ENCODE assay signal across 17 cellular contexts in the genomic region with DNA sequence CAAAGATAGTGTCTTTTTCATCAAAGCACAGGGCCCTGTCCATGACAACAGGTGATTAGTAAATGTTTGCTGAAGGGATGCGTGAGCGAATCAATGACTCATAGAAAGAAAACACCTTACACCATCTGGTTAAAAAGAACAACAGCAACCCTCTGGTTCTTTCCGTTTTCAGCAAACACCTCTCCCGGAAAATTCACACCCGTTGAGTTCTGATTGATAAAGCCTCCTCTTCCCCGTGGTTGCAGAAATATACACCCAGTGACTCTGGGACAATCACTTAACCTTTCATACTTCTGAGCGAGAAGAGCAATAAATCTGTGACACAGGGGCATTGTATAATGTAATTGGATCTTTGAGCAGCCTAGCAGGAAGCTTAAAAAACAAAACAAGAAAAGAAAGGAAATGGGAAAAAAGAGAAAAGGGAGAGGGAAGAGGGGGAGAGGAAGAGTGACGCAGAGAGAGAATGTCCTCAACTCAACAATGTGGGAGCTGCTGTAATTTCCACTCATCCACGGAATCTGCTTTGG. TPM values are rescaled to one million over a fixed set of nuclear protein-coding genes. Genes with fewer than 3 reads are reported as not detected.
DNase-seq lines count a peak whose midpoint lies in the region; ATAC-seq and TF ChIP-seq lines count a peak whose summit lies in the region.
"Had no signal": no experiment of that assay in that cellular context is flagged by ENCODE, and none has a peak within 500 bp of the region (broad histone marks: within the 10 kb centered on the region; RNA-seq: fewer than 3 reads in every experiment).

No MANE protein-coding gene starts in this region.

- TF ChIP-seq POLR2A in heart left ventricle (IDR thresholded peaks at IDR 0.05) = no peak
- TF ChIP-seq POLR2A in uterus (IDR thresholded peaks at IDR 0.05) = no peak

- H3K4me3 Mint-ChIP-seq in CD14-positive monocyte = no peak overlapping the region
- H3K4me3 Mint-ChIP-seq: activated naive CD4-positive, alpha-beta T cell treated with anti-CD3 and anti-CD28 coated beads for 36 hours; CD8-positive, alpha-beta T cell had no signal

- H3K4me1 Mint-ChIP-seq in CD14-positive monocyte = no peaks in the 10 kb centered on the region

- intact Hi-C loops in heart left ventricle (cut with DNase I) = loop anchor here in 1 of 10 donors (10.0 kb wide), 1 partner anchor 65 kb away; no protein-coding TSS in a partner anchor
- intact Hi-C loops in right cardiac atrium (cut with DNase I) = no loop called here
- intact Hi-C loops in uterus (cut with DNase I; ENCODE audit: low total_unique reads) = no loop called here
- intact Hi-C loops in CD14-positive monocyte (cut with micrococcal nuclease) = no loop called here

- CTCF ChIA-PET in RWPE1 (lab: Yijun Ruan, JAX) = interaction anchor here (1.2 kb wide), 1 partner anchor 117 kb away, joined by 4 read pairs; no protein-coding TSS in a partner anchor

- POLR2A ChIA-PET in RWPE1 (lab: Yijun Ruan, JAX; ENCODE audit: low non-redundant PET) = no interaction called here

- no peak overlapping the region for H3K27ac Mint-ChIP-seq in CD14-positive monocyte
- H3K27ac Mint-ChIP-seq: activated naive CD4-positive, alpha-beta T cell treated with anti-CD3 and anti-CD28 coated beads for 36 hours; CD8-positive, alpha-beta T cell had no signal

- peaks cover 0 to 80% (median 56%) of the 10 kb centered on the region in 9 donors for H3K36me3 ChIP-seq in heart left ventricle
- peaks cover 92% of the 10 kb centered on the region for H3K36me3 ChIP-seq in mesodermal cell (ENCODE audit: control insufficient read depth, insufficient read depth, low read length)
- no peaks in the 10 kb centered on the region for H3K36me3 ChIP-seq in uterus
- H3K36me3 ChIP-seq: brain microvascular endothelial cell had no signal

- H3K4me3 ChIP-seq in heart left ventricle (no peak overlapping the region), right cardiac atrium (ENCODE audit: low read length) (no peak overlapping the region), mesodermal cell (ENCODE audit: extremely low read depth, insufficient read depth, low read length, poor library complexity, severe bottlenecking) (no peak overlapping the region), uterus (no peak overlapping the region)

- peaks cover 0 to 1% (median 0%) of the 10 kb centered on the region in 3 donors for H3K27me3 Mint-ChIP-seq in CD14-positive monocyte (ENCODE audit: low read depth in 3 of 3)

- WGBS in heart left ventricle, 4 donors = 54 to 73% (median 59%) methylated on average over 9 of the region's 9 CpGs
- 63% methylated on average over 9 of the region's 9 CpGs for WGBS in right cardiac atrium
- 72 to 80% methylated on average over 3 to 4 of the region's 9 CpGs for WGBS in mesodermal cell (ENCODE audit: insufficient coverage in 2 of 2), 2 experiments

- DNase-seq in heart left ventricle (no peak), right cardiac atrium (no peak), dermis blood vessel endothelial cell (peak; percentile 80), uterus (no peak), RWPE1 (ENCODE audit: low spot score) (no peak), CD14-positive monocyte (ENCODE audit: low spot score) (no peak)
- DNase-seq: activated CD8-positive, alpha-beta memory T cell treated with anti-CD3 and anti-CD28 coated beads, Interleukin-2, amount 50 U/mL, for 48 hours; activated naive CD4-positive, alpha-beta T cell treated with anti-CD3 and anti-CD28 coated beads for 36 hours; CD8-positive, alpha-beta T cell; GF-D8; NCI-H1436 treated with DMSO at 0.1 percent for 48 hours; NK-92 treated with Interleukin-12 subunit alpha and Interleukin-12 subunit beta, amount 100 ng/mL, for 24 hours had no signal

- peaks cover 0 to 3% (median 2%) of the 10 kb centered on the region in 7 donors for H3K9me3 Mint-ChIP-seq in CD14-positive monocyte
- H3K9me3 Mint-ChIP-seq: activated naive CD4-positive, alpha-beta T cell treated with anti-CD3 and anti-CD28 coated beads for 36 hours; CD8-positive, alpha-beta T cell had no signal

- H3K9me3 ChIP-seq in heart left ventricle (no peaks in the 10 kb centered on the region), right cardiac atrium (ENCODE audit: control insufficient read depth, low read length) (no peaks in the 10 kb centered on the region), mesodermal cell (ENCODE audit: control insufficient read depth, low read length) (no peaks in the 10 kb centered on the region), uterus (no peaks in the 10 kb centered on the region)

- no peak for TF ChIP-seq CTCF in heart left ventricle (IDR thresholded peaks at IDR 0.05)
- TF ChIP-seq CTCF in uterus (IDR thresholded peaks at IDR 0.05) = no peak
- TF ChIP-seq CTCF in RWPE1 (conservative IDR thresholded peaks at IDR 0.05; ENCODE audit: low read depth) = no peak
- no peak for TF ChIP-seq CTCF in CD14-positive monocyte (IDR thresholded peaks at IDR 0.05)

- peak overlapping the region in 9 of 12 donors; percentile 14 to 72 (median 46) for H3K27ac ChIP-seq in heart left ventricle
- H3K27ac ChIP-seq in right cardiac atrium (ENCODE audit: low read length) = no peak overlapping the region
- H3K27ac ChIP-seq in mesodermal cell (ENCODE audit: low read depth, low read length, severe bottlenecking) = peak overlapping the region; percentile 54
- peak overlapping the region; percentile 46 to 71 for H3K27ac ChIP-seq in uterus
- no peak overlapping the region for H3K27ac ChIP-seq in RWPE1
- H3K27ac ChIP-seq: brain microvascular endothelial cell, parathyroid adenoma had no signal

- H3K36me3 Mint-ChIP-seq in CD14-positive monocyte = no peaks in the 10 kb centered on the region
- H3K36me3 Mint-ChIP-seq: CD8-positive, alpha-beta T cell had no signal

- peak in 1 of 4 donors; percentile 53 for ATAC-seq in heart left ventricle
- ATAC-seq in right cardiac atrium = no peak
- no peak for ATAC-seq in HG02588 (IDR thresholded peaks at IDR 0.05; ENCODE audit: unreplicated experiment)
- ATAC-seq: CD8-positive, alpha-beta T cell had no signal

- H3K27me3 ChIP-seq in heart left ventricle (no peaks in the 10 kb centered on the region), right cardiac atrium (ENCODE audit: control insufficient read depth, insufficient read depth) (no peaks in the 10 kb centered on the region), uterus (no peaks in the 10 kb centered on the region)
- H3K27me3 ChIP-seq: brain microvascular endothelial cell had no signal

- peaks cover 0 to 28% (median 15%) of the 10 kb centered on the region in 12 donors for H3K4me1 ChIP-seq in heart left ventricle
- peaks cover 5% of the 10 kb centered on the region for H3K4me1 ChIP-seq in right cardiac atrium (ENCODE audit: control insufficient read depth, insufficient read depth, low read length)
- H3K4me1 ChIP-seq in mesodermal cell (ENCODE audit: control insufficient read depth, insufficient read depth, low read length, poor library complexity, severe bottlenecking) = peaks cover 22% of the 10 kb centered on the region
- H3K4me1 ChIP-seq in uterus = peaks cover 0 to 10% of the 10 kb centered on the region in 2 donors
- H3K4me1 ChIP-seq: parathyroid adenoma had no signal

RNA-seq across cellular contexts. Expression of gene ADAMTS9, which starts 37.6 kb away (rescaled TPM):
- total RNA-seq in heart left ventricle = 10 to 100 TPM; 11.3 to 74.4 (median 18.8) TPM
- polyA plus RNA-seq in heart left ventricle = 10 to 100 TPM; 12.1 to 25.2 TPM
- 10 to 100 TPM in 3 of 4 donors, 1 to 10 TPM in 1; 9.8 to 53.4 (median 13.7) TPM for total RNA-seq in right cardiac atrium
- 10.1 TPM for polyA plus RNA-seq in right cardiac atrium
- 80.3 and 86.0 TPM in 2 replicates for total RNA-seq in dermis blood vessel endothelial cell
- polyA plus RNA-seq in mesodermal cell (2013, experiment 1 of 2) = 100 TPM
- polyA plus RNA-seq in mesodermal cell (2013, experiment 2 of 2) = 101 TPM
- total RNA-seq in uterus = 100 to 1,000 TPM in 3 of 4 donors, 10 to 100 TPM in 1; 17.4 to 197 (median 160) TPM
- polyA plus RNA-seq in CD14-positive monocyte = not detected
- total RNA-seq: activated naive CD4-positive, alpha-beta T cell treated with anti-CD3 and anti-CD28 coated beads for 36 hours; CD8-positive, alpha-beta T cell; T-helper 2 cell treated with Interferon-gamma antibody and Interleukin-4, amounts not matched to agents 100 ng/mL and 5 ng/mL, for 36 hours had no signal

Comparison
In these comparisons a context has a peak if more than half of its experiments do, and no peak if none do; other contexts are left out.
1. H3K27ac ChIP-seq: peak in heart left ventricle (9 of 12), mesodermal cell (single experiment) and uterus (2 of 2); none in right cardiac atrium (single experiment) and RWPE1 (single experiment).